ENCODE assay signal across 1 cellular context in genomic region chr16:11407047-11407982, GRCh38.
TF ChIP-seq lines count a peak whose summit lies in the region.

No MANE protein-coding gene starts in this region.

TF ChIP-seq in HepG2, 621 proteins besides CTCF, POLR2A, EP300 and RAD21 (continued from another document and continues in another):
- no peak for TF ChIP-seq ZNF513 (CRISPR knock-in tag; conservative IDR thresholded peaks at IDR 0.05)
- no peak for TF ChIP-seq CSRNP1 (CRISPR knock-in tag; IDR thresholded peaks at IDR 0.05)
- TF ChIP-seq BCLAF1 (IDR thresholded peaks at IDR 0.05) = no peak
- no peak for TF ChIP-seq ZNF546 (CRISPR knock-in tag; conservative IDR thresholded peaks at IDR 0.05)
- no peak for TF ChIP-seq SOX13 (IDR thresholded peaks at IDR 0.05)
- no peak for TF ChIP-seq SOX13 (CRISPR knock-in tag; conservative IDR thresholded peaks at IDR 0.05 in 1 of 2, IDR thresholded peaks at IDR 0.05 in 1 of 2)
- TF ChIP-seq CHD4 (IDR thresholded peaks at IDR 0.05; ENCODE audit: borderline replicate concordance, low read length) = no peak
- TF ChIP-seq ZNF703 (CRISPR knock-in tag; IDR thresholded peaks at IDR 0.05; ENCODE audit: borderline replicate concordance) = no peak
- TF ChIP-seq ZBTB49 (CRISPR knock-in tag; IDR thresholded peaks at IDR 0.05; ENCODE audit: borderline replicate concordance) = no peak
- TF ChIP-seq KDM3A (CRISPR knock-in tag; IDR thresholded peaks at IDR 0.05; ENCODE audit: low read depth) = no peak
- TF ChIP-seq ZFP91 (CRISPR knock-in tag; IDR thresholded peaks at IDR 0.05; ENCODE audit: borderline replicate concordance) = no peak
- TF ChIP-seq JUNB (CRISPR knock-in tag; IDR thresholded peaks at IDR 0.05; ENCODE audit: borderline replicate concordance) = no peak
- TF ChIP-seq ATF3 (CRISPR knock-in tag; IDR thresholded peaks at IDR 0.05) = no peak
- TF ChIP-seq YY1 (IDR thresholded peaks at IDR 0.05; ENCODE audit: insufficient read depth, insufficient replicate concordance, low read depth, low read length) = no peak
- TF ChIP-seq ZNF782 (CRISPR knock-in tag; IDR thresholded peaks at IDR 0.05; ENCODE audit: borderline replicate concordance) = no peak
- TF ChIP-seq ZNF143 (CRISPR knock-in tag; IDR thresholded peaks at IDR 0.05) = no peak
- no peak for TF ChIP-seq POGK (CRISPR knock-in tag; conservative IDR thresholded peaks at IDR 0.05)
- no peak for TF ChIP-seq MEIS1 (CRISPR knock-in tag; IDR thresholded peaks at IDR 0.05; ENCODE audit: borderline replicate concordance)
- peak; percentile 49; the same call in 1 of the 2 replicates for TF ChIP-seq REPIN1 (CRISPR knock-in tag; IDR thresholded peaks at IDR 0.05; ENCODE audit: borderline replicate concordance, low read depth)
- TF ChIP-seq KLF16 (CRISPR knock-in tag; IDR thresholded peaks at IDR 0.05) = no peak
- no peak for TF ChIP-seq ZNF460 (CRISPR knock-in tag; IDR thresholded peaks at IDR 0.05; ENCODE audit: borderline replicate concordance)
- no peak for TF ChIP-seq NONO (IDR thresholded peaks at IDR 0.05)
- TF ChIP-seq NONO (CRISPR knock-in tag; conservative IDR thresholded peaks at IDR 0.05) = 0 out of 2 replicates have a peak, but pooled peaks have one; percentile 36
- TF ChIP-seq SYNCRIP (IDR thresholded peaks at IDR 0.05; ENCODE audit: insufficient read depth, low read depth, low read length) = no peak
- TF ChIP-seq SETDB1 (CRISPR knock-in tag; IDR thresholded peaks at IDR 0.05; ENCODE audit: borderline replicate concordance) = no peak
- no peak for TF ChIP-seq MLXIP (CRISPR knock-in tag; IDR thresholded peaks at IDR 0.05; ENCODE audit: borderline replicate concordance)
- TF ChIP-seq KDM5B (CRISPR knock-in tag; IDR thresholded peaks at IDR 0.05; ENCODE audit: borderline replicate concordance) = no peak
- no peak for TF ChIP-seq TAF15 (IDR thresholded peaks at IDR 0.05; ENCODE audit: low read depth, low read length, poor library complexity, severe bottlenecking)
- TF ChIP-seq ARID3A (IDR thresholded peaks at IDR 0.05; ENCODE audit: low read depth, low read length) = 0 out of 2 replicates have a peak, but pooled peaks have one; percentile 20
- TF ChIP-seq NCOR1 (IDR thresholded peaks at IDR 0.05; ENCODE audit: borderline replicate concordance, low read length) = no peak
- no peak for TF ChIP-seq IKZF4 (CRISPR knock-in tag; IDR thresholded peaks at IDR 0.05; ENCODE audit: borderline replicate concordance, low read depth, not compliant biosample characterization)
- no peak for TF ChIP-seq IKZF1 (IDR thresholded peaks at IDR 0.05)
- no peak for TF ChIP-seq YEATS2 (CRISPR knock-in tag; IDR thresholded peaks at IDR 0.05; ENCODE audit: borderline replicate concordance)
- TF ChIP-seq ZNF251 (CRISPR knock-in tag; IDR thresholded peaks at IDR 0.05) = no peak
- TF ChIP-seq ZBTB39 (CRISPR knock-in tag; IDR thresholded peaks at IDR 0.05) = no peak
- no peak for TF ChIP-seq ISX (CRISPR knock-in tag; conservative IDR thresholded peaks at IDR 0.05)
- TF ChIP-seq SMARCC2 (IDR thresholded peaks at IDR 0.05) = no peak
- no peak for TF ChIP-seq MAF1 (CRISPR knock-in tag; IDR thresholded peaks at IDR 0.05; ENCODE audit: borderline replicate concordance)
- no peak for TF ChIP-seq ZNF616 (CRISPR knock-in tag; IDR thresholded peaks at IDR 0.05; ENCODE audit: low read depth)
- no peak for TF ChIP-seq ATM (IDR thresholded peaks at IDR 0.05; ENCODE audit: borderline replicate concordance)
- TF ChIP-seq ATF7 (IDR thresholded peaks at IDR 0.05) = no peak
- no peak for TF ChIP-seq ATF7 (CRISPR knock-in tag; IDR thresholded peaks at IDR 0.05)
- no peak for TF ChIP-seq ZNF543 (CRISPR knock-in tag; IDR thresholded peaks at IDR 0.05)
- no peak for TF ChIP-seq EEA1 (CRISPR knock-in tag; IDR thresholded peaks at IDR 0.05; ENCODE audit: borderline replicate concordance)
- TF ChIP-seq ZNF350 (CRISPR knock-in tag; IDR thresholded peaks at IDR 0.05; ENCODE audit: borderline replicate concordance, low read depth) = no peak; the same call in 1 of the 2 replicates
